In genomic region chr12:64081020-64081419, GRCh38 we compare ENCODE assay signal across 18 cellular contexts.
A peak's percentile ranks its signal among the peaks of the same experiment; 100 is the strongest.
DNase-seq lines count a peak whose midpoint lies in the region; ATAC-seq and TF ChIP-seq lines count a peak whose summit lies in the region.
"Had no signal": no experiment of that assay in that cellular context is flagged by ENCODE, and none has a peak within 500 bp of the region (broad histone marks: within the 10 kb centered on the region; RNA-seq: fewer than 3 reads in every experiment).

No MANE protein-coding gene starts in this region.

- peaks cover 42% of the 10 kb centered on the region for H3K36me3 Mint-ChIP-seq in brain
- H3K36me3 Mint-ChIP-seq: naive B cell had no signal

- peaks cover 2% of the 10 kb centered on the region for H3K27me3 Mint-ChIP-seq in brain

- H3K9ac ChIP-seq in HCT116 (ENCODE audit: low read length), result peak overlapping the region; percentile 36

- TSS peak; percentile 28 for BruUV-seq in HCT116 (replicated peaks; lab: Mats Ljungman, UMichigan)

- no peak for TF ChIP-seq CTCF in HCT116 (IDR thresholded peaks at IDR 0.05 in 2 of 3, conservative IDR thresholded peaks at IDR 0.05 in 1 of 3; ENCODE audit: borderline replicate concordance in 1 of 3, insufficient read depth in 1 of 3, low read depth in 2 of 3, low read length in 2 of 3)
- TF ChIP-seq CTCF in brain (conservative IDR thresholded peaks at IDR 0.05), result no peak
- no peak for TF ChIP-seq CTCF in hepatocyte (IDR thresholded peaks at IDR 0.05; ENCODE audit: poor library complexity)
- no peak for TF ChIP-seq CTCF in stomach (IDR thresholded peaks at IDR 0.05)

- peak overlapping the region in 1 of 5 experiments; percentile 12 for H3K4me3 Mint-ChIP-seq in brain
- H3K4me3 Mint-ChIP-seq: endodermal cell, naive B cell had no signal

- H3K4me1 Mint-ChIP-seq in brain, result peaks cover 61% of the 10 kb centered on the region
- H3K4me1 Mint-ChIP-seq: naive B cell had no signal

- H2AFZ ChIP-seq in HCT116 (ENCODE audit: low read depth, low read length, poor library complexity, severe bottlenecking), result no peak overlapping the region
- H2AFZ ChIP-seq in hepatocyte, result no peak overlapping the region

- peak overlapping the region; percentile 62 for H3K4me2 ChIP-seq in HCT116 (ENCODE audit: low read length)
- no peak overlapping the region for H3K4me2 ChIP-seq in hepatocyte

- H3K9me3 Mint-ChIP-seq in brain, result peaks cover 0 to 2% (median 0%) of the 10 kb centered on the region in 5 experiments

- RAD21 ChIA-PET in HCT116 (lab: Charles Lee; ENCODE audit: low non-redundant PET in 1 of 2, low total read pairs in 2 of 2, uncharacterized antibody in 2 of 2, unreplicated experiment in 2 of 2), result no interaction called here

- H4K20me1 ChIP-seq in HCT116 (ENCODE audit: insufficient read depth) (no peaks in the 10 kb centered on the region), hepatocyte (ENCODE audit: insufficient read depth, poor library complexity, severe bottlenecking) (no peaks in the 10 kb centered on the region)

- no peak for ATAC-seq in HCT116
- ATAC-seq: left lobe of liver had no signal

- no peak for TF ChIP-seq RAD21 in HCT116 (IDR thresholded peaks at IDR 0.05; ENCODE audit: low read depth)

- H3K27ac ChIP-seq in HCT116 (ENCODE audit: low read depth, low read length), result peak overlapping the region; percentile 56
- peak overlapping the region; percentile 18 for H3K27ac ChIP-seq in hepatocyte
- peak overlapping the region in 4 of 5 donors; percentile 32 to 83 (median 77) for H3K27ac ChIP-seq in stomach
- H3K27ac ChIP-seq: foreskin keratinocyte had no signal

- in situ Hi-C loops in KBM-7 (cut with MboI; ENCODE audit: low pct_unique_long_range_greater_than_20kb, low sequenced_read_pairs), result no loop called here

- 86% methylated on average over 1 of the region's 1 CpG for WGBS in hepatocyte (ENCODE audit: low lambda C conversion rate, missing lambda C conversion rate)
- WGBS in stomach, 5 donors, result 68 to 89% (median 77%) methylated on average over 1 of the region's 1 CpG

- H3K4me3 ChIP-seq in HCT116 (replicated peaks in 1 of 2; ENCODE audit: low read depth in 1 of 2, low read length in 2 of 2), result peak overlapping the region in 1 of 2 experiments; percentile 4; a peak in 1 of 4 replicates
- H3K4me3 ChIP-seq in hepatocyte, result no peak overlapping the region
- H3K4me3 ChIP-seq in stomach, result no peak overlapping the region

- H3K79me2 ChIP-seq in HCT116 (ENCODE audit: insufficient read depth, low read length) (no peaks in the 10 kb centered on the region), hepatocyte (no peaks in the 10 kb centered on the region)

- H3K36me3 ChIP-seq in HCT116 (ENCODE audit: control insufficient read depth in 1 of 2, insufficient read depth in 2 of 2, low read length in 2 of 2) (peaks cover 0 to 5% of the 10 kb centered on the region in 2 experiments; a peak in 1 of 4 replicates), hepatocyte (replicated peaks; ENCODE audit: insufficient read depth, low read depth) (no peaks in the 10 kb centered on the region), stomach (peaks cover 0 to 13% (median 10%) of the 10 kb centered on the region in 4 donors)

- intact Hi-C loops in HCT116 (cut with micrococcal nuclease), result loop anchor here (5.0 kb wide), 2 partner anchors 164 to 239 kb away; partner anchors contain the start of gene SRGAP1
- intact Hi-C loops in stomach (cut with DNase I; ENCODE audit: low total_unique reads), result no loop called here

- CTCF ChIA-PET in HCT116 (lab: Charles Lee), result no interaction called here

- H3K27me3 ChIP-seq in HCT116 (ENCODE audit: insufficient read depth, low read length) (no peaks in the 10 kb centered on the region), hepatocyte (no peaks in the 10 kb centered on the region), stomach (no peaks in the 10 kb centered on the region)
- H3K27me3 ChIP-seq: foreskin keratinocyte had no signal

- TF ChIP-seq POLR2A in HCT116 (IDR thresholded peaks at IDR 0.05; ENCODE audit: borderline replicate concordance, extremely low read depth, insufficient read depth, insufficient read length) (no peak), stomach (IDR thresholded peaks at IDR 0.05) (no peak)

- POLR2A ChIA-PET in HCT116 (lab: Charles Lee), result no interaction called here

- H3K27ac Mint-ChIP-seq in brain, result peak overlapping the region in 3 of 5 experiments; percentile 72 to 80 (median 76)
- H3K27ac Mint-ChIP-seq: naive B cell had no signal

- no peak for DNase-seq in HCT116 (ENCODE audit: low read depth, low spot score)
- no peak for DNase-seq in hepatocyte (ENCODE audit: low spot score)
- DNase-seq in stomach, result no peak
- DNase-seq in KBM-7, result no peak
- no peak for DNase-seq in activated CD8-positive, alpha-beta memory T cell treated with anti-CD3 and anti-CD28 coated beads, Interleukin-2, amount 50 U/mL, for 4 hours
- DNase-seq in pons (ENCODE audit: low spot score), result no peak
- no peak for DNase-seq in NCI-H82 (lab: John Stamatoyannopoulos, UW)
- DNase-seq: amniotic stem cell; endodermal cell; naive B cell; NCI-H1694 treated with DMSO at 0.1 percent for 48 hours; NCI-H446 treated with DMSO at 0.1 percent for 48 hours; SHP77; stimulated activated CD4-positive, alpha-beta T cell treated with anti-CD3 and anti-CD28 coated beads, Interleukin-12 subunit alpha, Interleukin-12 subunit beta, amount 100 ng/mL, for 4 hours; T-helper 1 cell had no signal

- H3K9me2 ChIP-seq in HCT116 (ENCODE audit: insufficient read depth), result no peaks in the 10 kb centered on the region
- H3K9me2 ChIP-seq in hepatocyte (replicated peaks; ENCODE audit: insufficient read depth), result no peaks in the 10 kb centered on the region

- no peaks in the 10 kb centered on the region for H3K9me3 ChIP-seq in HCT116 (ENCODE audit: control insufficient read depth in 1 of 2, insufficient read depth in 1 of 2, low read depth in 1 of 2, low read length in 2 of 2)
- H3K9me3 ChIP-seq in hepatocyte (ENCODE audit: low read depth), result no peaks in the 10 kb centered on the region
- H3K9me3 ChIP-seq in stomach, result no peaks in the 10 kb centered on the region

- H3K4me1 ChIP-seq in HCT116 (ENCODE audit: control insufficient read depth in 1 of 2, insufficient read depth in 2 of 2, low read length in 2 of 2), result peaks cover 53 to 60% of the 10 kb centered on the region in 2 experiments
- H3K4me1 ChIP-seq in hepatocyte (ENCODE audit: insufficient read depth), result peaks cover 13% of the 10 kb centered on the region
- peaks cover 14 to 47% (median 36%) of the 10 kb centered on the region in 4 donors for H3K4me1 ChIP-seq in stomach

- no peak for TF ChIP-seq EP300 in stomach (IDR thresholded peaks at IDR 0.05)

TF ChIP-seq in HCT116, 20 proteins besides CTCF, POLR2A, EP300 and RAD21 (continues in another document):
- no peak for TF ChIP-seq EGR1 (IDR thresholded peaks at IDR 0.05; ENCODE audit: low read depth)
- TF ChIP-seq ELF1 (IDR thresholded peaks at IDR 0.05; ENCODE audit: borderline replicate concordance, low read depth), result no peak
- no peak for TF ChIP-seq FOSL1 (IDR thresholded peaks at IDR 0.05; ENCODE audit: low read depth)
- no peak for TF ChIP-seq ZFX (IDR thresholded peaks at IDR 0.05)
- TF ChIP-seq ZNF274 (IDR thresholded peaks at IDR 0.05; ENCODE audit: low read depth, low read length), result no peak
- TF ChIP-seq EZH2 (IDR thresholded peaks at IDR 0.05), result no peak
- no peak for TF ChIP-seq POLR2AphosphoS5 (IDR thresholded peaks at IDR 0.05; ENCODE audit: low read depth, low read length)
- no peak for TF ChIP-seq ZBTB33 (IDR thresholded peaks at IDR 0.05; ENCODE audit: extremely low read depth, insufficient replicate concordance, low read length)
- TF ChIP-seq SIN3A (IDR thresholded peaks at IDR 0.05; ENCODE audit: low read depth), result no peak
- TF ChIP-seq REST (IDR thresholded peaks at IDR 0.05; ENCODE audit: low read depth), result no peak
- TF ChIP-seq EZH2phosphoT487 (IDR thresholded peaks at IDR 0.05; ENCODE audit: borderline replicate concordance), result no peak
- TF ChIP-seq SP1 (IDR thresholded peaks at IDR 0.05; ENCODE audit: low read depth), result no peak

Comparison
In these comparisons a context has a peak if more than half of its experiments do, and no peak if none do; other contexts are left out.
1. H3K27ac ChIP-seq: peak in every context shown above with its lines; median percentile 77 in stomach; 56 in HCT116; 18 in hepatocyte.